In the genomic region with DNA sequence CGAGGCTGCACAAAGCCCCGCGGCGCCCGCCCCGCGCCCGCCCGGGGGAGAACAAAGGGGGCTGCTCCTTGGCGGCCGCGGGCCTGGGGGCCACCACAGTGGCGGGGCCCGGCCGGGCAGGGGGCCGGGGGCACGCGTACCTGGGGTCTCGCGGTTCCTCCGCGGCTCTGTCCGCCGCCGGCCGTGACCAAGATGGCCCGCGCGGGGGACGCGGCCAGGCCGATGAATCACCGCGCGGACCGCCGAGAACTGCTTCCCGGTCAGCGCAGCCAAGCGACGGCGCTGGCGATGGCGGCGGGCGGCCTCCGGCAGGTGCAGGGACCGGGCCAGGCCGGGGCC, we compare ENCODE assay signal across 8 cellular contexts. TPM values are rescaled to one million over a fixed set of nuclear protein-coding genes. Genes with fewer than 3 reads are reported as not detected.
DNase-seq lines count a peak whose midpoint lies in the region; ATAC-seq and TF ChIP-seq lines count a peak whose summit lies in the region.

A gene (minus strand): TSS at position 330 of the 339 bp plus-strand sequence. CDS start 677 bp downstream, outside the sequence.

- H3K27me3 ChIP-seq in BLaER1 = no peaks in the 10 kb centered on the region
- H3K27me3 ChIP-seq in tibial artery = peaks cover 0 to 2% of the 10 kb centered on the region in 2 donors

- intact Hi-C loops in tibial artery (cut with DNase I; ENCODE audit: low total_unique reads) = loop anchor here (2.0 kb wide), 1 partner anchor 133 kb away; no protein-coding TSS in a partner anchor

- H3K36me3 ChIP-seq in BLaER1 = peaks cover 39% of the 10 kb centered on the region
- H3K36me3 ChIP-seq in tibial artery = peaks cover 13 to 38% (median 35%) of the 10 kb centered on the region in 3 donors

- H3K36me3 Mint-ChIP-seq in memory B cell = peaks cover 9% of the 10 kb centered on the region

- TF ChIP-seq CTCF in tibial artery (IDR thresholded peaks at IDR 0.05) = no peak

- peak within 1 kb of the TSS; percentile 94 for H3K4me2 ChIP-seq in BLaER1

- peaks cover 3% of the 10 kb centered on the region for H3K27me3 Mint-ChIP-seq in memory B cell

- H3K4me3 Mint-ChIP-seq in memory B cell = peak within 1 kb of the TSS; percentile 80

- ATAC-seq in memory B cell (ENCODE audit: low read depth) (peak; percentile 3), GM21786 (IDR thresholded peaks at IDR 0.05; ENCODE audit: unreplicated experiment) (no peak)

- H3K4me3 ChIP-seq in BLaER1 (peak within 1 kb of the TSS; percentile 94), tibial artery (peak within 1 kb of the TSS; percentile 77 to 94)
- H3K4me3 ChIP-seq in Jurkat, Clone E6-1 (ENCODE audit: low read length) = peak within 1 kb of the TSS; percentile 76

- H3K27ac ChIP-seq in BLaER1 = peak within 1 kb of the TSS; percentile 98
- peak within 1 kb of the TSS; percentile 62 for H3K27ac ChIP-seq in caudate nucleus (ENCODE audit: low read depth, low read length)
- H3K27ac ChIP-seq in tibial artery = peak within 1 kb of the TSS; percentile 60 to 75

- peaks cover 33% of the 10 kb centered on the region for H4K20me1 ChIP-seq in BLaER1

- H3K4me1 Mint-ChIP-seq in memory B cell = peaks cover 10% of the 10 kb centered on the region

- no peak within 1 kb of the TSS for H3K27ac Mint-ChIP-seq in memory B cell

- peak within 1 kb of the TSS; percentile 97 for H3K9ac ChIP-seq in BLaER1

- H3K9me3 ChIP-seq in BLaER1 = peaks cover 27% of the 10 kb centered on the region
- peaks cover 0 to 7% (median 0%) of the 10 kb centered on the region in 3 donors for H3K9me3 ChIP-seq in tibial artery

- peaks cover 7% of the 10 kb centered on the region for H3K9me3 Mint-ChIP-seq in memory B cell

- no peak for DNase-seq in Jurkat, Clone E6-1 (ENCODE audit: low read depth, low spot score)
- DNase-seq in caudate nucleus (lab: John Stamatoyannopoulos, UW) (no peak), memory B cell (ENCODE audit: low spot score in 2 of 2) (no peak), tibial artery (no peak), NCI-H2107 (lab: John Stamatoyannopoulos, UW) (no peak), MV-4-11 (lab: John Stamatoyannopoulos, UW) (no peak)

- H3K4me1 ChIP-seq in BLaER1 (peaks cover 38% of the 10 kb centered on the region), tibial artery (peaks cover 0 to 21% (median 9%) of the 10 kb centered on the region in 4 donors)

RNA-seq across cellular contexts. Expression of the gene that starts here (rescaled TPM):
- 17.1 TPM for polyA plus RNA-seq in Jurkat, Clone E6-1 (2012; ENCODE audit: insufficient read depth, insufficient read length)
